ENCODE assay signal across 1 cellular context in the genomic region with DNA sequence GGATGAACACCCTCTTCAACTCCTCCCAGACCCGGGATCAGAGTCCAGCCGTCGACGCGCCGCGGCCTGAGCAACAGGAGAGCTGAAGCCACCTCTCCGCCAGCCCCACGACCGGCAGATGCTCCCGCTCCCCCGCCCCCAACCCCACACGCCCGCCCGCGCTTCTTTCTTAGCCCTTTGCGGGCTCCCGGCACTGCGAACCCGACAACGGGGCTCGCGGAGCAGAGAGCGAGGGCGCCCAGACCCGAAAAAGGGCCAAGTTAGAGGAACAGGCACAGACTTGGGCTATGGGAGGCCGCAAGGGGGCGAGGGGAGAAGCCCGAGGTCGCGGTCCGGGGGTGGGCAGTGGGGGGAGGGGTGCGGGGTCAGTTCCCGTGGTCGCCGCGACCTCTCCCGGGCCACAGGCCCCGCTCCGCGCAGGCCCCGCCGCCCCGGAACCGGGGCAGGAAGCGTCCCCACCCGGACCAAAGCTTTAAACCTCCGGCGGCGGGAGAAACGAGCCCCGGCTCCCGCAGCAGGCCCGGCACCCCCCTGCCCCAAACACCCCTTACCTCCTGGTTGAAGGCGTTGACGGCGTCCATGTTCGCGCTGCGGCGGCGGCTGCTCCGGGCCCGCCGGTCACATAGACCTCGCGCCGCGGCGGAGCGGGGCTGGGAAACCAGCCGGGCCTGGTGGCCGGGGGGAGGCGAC.
TF ChIP-seq lines count a peak whose summit lies in the region.

No MANE protein-coding gene starts in this region.

TF ChIP-seq in HepG2, 621 proteins besides CTCF, POLR2A, EP300 and RAD21 (continued from another document and continues in another):
- TF ChIP-seq, protein P1, sequence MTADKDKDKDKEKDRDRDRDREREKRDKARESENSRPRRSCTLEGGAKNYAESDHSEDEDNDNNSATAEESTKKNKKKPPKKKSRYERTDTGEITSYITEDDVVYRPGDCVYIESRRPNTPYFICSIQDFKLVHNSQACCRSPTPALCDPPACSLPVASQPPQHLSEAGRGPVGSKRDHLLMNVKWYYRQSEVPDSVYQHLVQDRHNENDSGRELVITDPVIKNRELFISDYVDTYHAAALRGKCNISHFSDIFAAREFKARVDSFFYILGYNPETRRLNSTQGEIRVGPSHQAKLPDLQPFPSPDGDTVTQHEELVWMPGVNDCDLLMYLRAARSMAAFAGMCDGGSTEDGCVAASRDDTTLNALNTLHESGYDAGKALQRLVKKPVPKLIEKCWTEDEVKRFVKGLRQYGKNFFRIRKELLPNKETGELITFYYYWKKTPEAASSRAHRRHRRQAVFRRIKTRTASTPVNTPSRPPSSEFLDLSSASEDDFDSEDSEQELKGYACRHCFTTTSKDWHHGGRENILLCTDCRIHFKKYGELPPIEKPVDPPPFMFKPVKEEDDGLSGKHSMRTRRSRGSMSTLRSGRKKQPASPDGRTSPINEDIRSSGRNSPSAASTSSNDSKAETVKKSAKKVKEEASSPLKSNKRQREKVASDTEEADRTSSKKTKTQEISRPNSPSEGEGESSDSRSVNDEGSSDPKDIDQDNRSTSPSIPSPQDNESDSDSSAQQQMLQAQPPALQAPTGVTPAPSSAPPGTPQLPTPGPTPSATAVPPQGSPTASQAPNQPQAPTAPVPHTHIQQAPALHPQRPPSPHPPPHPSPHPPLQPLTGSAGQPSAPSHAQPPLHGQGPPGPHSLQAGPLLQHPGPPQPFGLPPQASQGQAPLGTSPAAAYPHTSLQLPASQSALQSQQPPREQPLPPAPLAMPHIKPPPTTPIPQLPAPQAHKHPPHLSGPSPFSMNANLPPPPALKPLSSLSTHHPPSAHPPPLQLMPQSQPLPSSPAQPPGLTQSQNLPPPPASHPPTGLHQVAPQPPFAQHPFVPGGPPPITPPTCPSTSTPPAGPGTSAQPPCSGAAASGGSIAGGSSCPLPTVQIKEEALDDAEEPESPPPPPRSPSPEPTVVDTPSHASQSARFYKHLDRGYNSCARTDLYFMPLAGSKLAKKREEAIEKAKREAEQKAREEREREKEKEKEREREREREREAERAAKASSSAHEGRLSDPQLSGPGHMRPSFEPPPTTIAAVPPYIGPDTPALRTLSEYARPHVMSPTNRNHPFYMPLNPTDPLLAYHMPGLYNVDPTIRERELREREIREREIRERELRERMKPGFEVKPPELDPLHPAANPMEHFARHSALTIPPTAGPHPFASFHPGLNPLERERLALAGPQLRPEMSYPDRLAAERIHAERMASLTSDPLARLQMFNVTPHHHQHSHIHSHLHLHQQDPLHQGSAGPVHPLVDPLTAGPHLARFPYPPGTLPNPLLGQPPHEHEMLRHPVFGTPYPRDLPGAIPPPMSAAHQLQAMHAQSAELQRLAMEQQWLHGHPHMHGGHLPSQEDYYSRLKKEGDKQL (CRISPR knock-in tag; IDR thresholded peaks at IDR 0.05; ENCODE audit: low read depth), result no peak
- TF ChIP-seq TRIM24 (CRISPR knock-in tag; IDR thresholded peaks at IDR 0.05) (no peak), ZFP1 (CRISPR knock-in tag; IDR thresholded peaks at IDR 0.05) (no peak), ZNF431 (CRISPR knock-in tag; IDR thresholded peaks at IDR 0.05; ENCODE audit: borderline replicate concordance, low read depth) (no peak), MEIS1 (CRISPR knock-in tag; IDR thresholded peaks at IDR 0.05; ENCODE audit: borderline replicate concordance) (no peak), ZEB1 (IDR thresholded peaks at IDR 0.05; ENCODE audit: insufficient replicate concordance, low read depth) (no peak), SNAI1 (CRISPR knock-in tag; IDR thresholded peaks at IDR 0.05; ENCODE audit: borderline replicate concordance) (no peak), ZNF709 (CRISPR knock-in tag; IDR thresholded peaks at IDR 0.05) (no peak; the same call in none of the 2 replicates), ZNF776 (CRISPR knock-in tag; IDR thresholded peaks at IDR 0.05) (no peak), ZNF33A (CRISPR knock-in tag; IDR thresholded peaks at IDR 0.05; ENCODE audit: borderline replicate concordance) (no peak), ZFP41 (CRISPR knock-in tag; IDR thresholded peaks at IDR 0.05; ENCODE audit: borderline replicate concordance) (no peak), CAMTA2 (CRISPR knock-in tag; IDR thresholded peaks at IDR 0.05; ENCODE audit: borderline replicate concordance) (no peak), ZNF232 (CRISPR knock-in tag; IDR thresholded peaks at IDR 0.05; ENCODE audit: borderline replicate concordance) (no peak), HIVEP1 (CRISPR knock-in tag; IDR thresholded peaks at IDR 0.05) (no peak), RBM39 (IDR thresholded peaks at IDR 0.05; ENCODE audit: low read depth, low read length, poor library complexity, severe bottlenecking) (no peak), GPN1 (CRISPR knock-in tag; IDR thresholded peaks at IDR 0.05; ENCODE audit: borderline replicate concordance) (no peak), ZNF160 (CRISPR knock-in tag; IDR thresholded peaks at IDR 0.05) (no peak), POLR2G (IDR thresholded peaks at IDR 0.05; ENCODE audit: low read depth, low read length) (peak; percentile 51), EED (CRISPR knock-in tag; IDR thresholded peaks at IDR 0.05) (no peak), ZNF761 (CRISPR knock-in tag; conservative IDR thresholded peaks at IDR 0.05) (0 out of 2 replicates have a peak, but pooled peaks have one; percentile 28), CREB1 (IDR thresholded peaks at IDR 0.05) (no peak), CREB1 (CRISPR knock-in tag; IDR thresholded peaks at IDR 0.05) (no peak), MAFG (CRISPR knock-in tag; IDR thresholded peaks at IDR 0.05) (no peak), NCOA2 (CRISPR knock-in tag; IDR thresholded peaks at IDR 0.05) (no peak), MYNN (CRISPR knock-in tag; IDR thresholded peaks at IDR 0.05; ENCODE audit: low read depth) (no peak), EEA1 (CRISPR knock-in tag; IDR thresholded peaks at IDR 0.05; ENCODE audit: borderline replicate concordance) (no peak), KDM1A (CRISPR knock-in tag; IDR thresholded peaks at IDR 0.05) (no peak)
- TF ChIP-seq, protein P2, sequence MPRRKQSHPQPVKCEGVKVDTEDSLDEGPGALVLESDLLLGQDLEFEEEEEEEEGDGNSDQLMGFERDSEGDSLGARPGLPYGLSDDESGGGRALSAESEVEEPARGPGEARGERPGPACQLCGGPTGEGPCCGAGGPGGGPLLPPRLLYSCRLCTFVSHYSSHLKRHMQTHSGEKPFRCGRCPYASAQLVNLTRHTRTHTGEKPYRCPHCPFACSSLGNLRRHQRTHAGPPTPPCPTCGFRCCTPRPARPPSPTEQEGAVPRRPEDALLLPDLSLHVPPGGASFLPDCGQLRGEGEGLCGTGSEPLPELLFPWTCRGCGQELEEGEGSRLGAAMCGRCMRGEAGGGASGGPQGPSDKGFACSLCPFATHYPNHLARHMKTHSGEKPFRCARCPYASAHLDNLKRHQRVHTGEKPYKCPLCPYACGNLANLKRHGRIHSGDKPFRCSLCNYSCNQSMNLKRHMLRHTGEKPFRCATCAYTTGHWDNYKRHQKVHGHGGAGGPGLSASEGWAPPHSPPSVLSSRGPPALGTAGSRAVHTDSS (CRISPR knock-in tag; conservative IDR thresholded peaks at IDR 0.05), result no peak
- TF ChIP-seq, protein P3, sequence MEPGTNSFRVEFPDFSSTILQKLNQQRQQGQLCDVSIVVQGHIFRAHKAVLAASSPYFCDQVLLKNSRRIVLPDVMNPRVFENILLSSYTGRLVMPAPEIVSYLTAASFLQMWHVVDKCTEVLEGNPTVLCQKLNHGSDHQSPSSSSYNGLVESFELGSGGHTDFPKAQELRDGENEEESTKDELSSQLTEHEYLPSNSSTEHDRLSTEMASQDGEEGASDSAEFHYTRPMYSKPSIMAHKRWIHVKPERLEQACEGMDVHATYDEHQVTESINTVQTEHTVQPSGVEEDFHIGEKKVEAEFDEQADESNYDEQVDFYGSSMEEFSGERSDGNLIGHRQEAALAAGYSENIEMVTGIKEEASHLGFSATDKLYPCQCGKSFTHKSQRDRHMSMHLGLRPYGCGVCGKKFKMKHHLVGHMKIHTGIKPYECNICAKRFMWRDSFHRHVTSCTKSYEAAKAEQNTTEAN (CRISPR knock-in tag; conservative IDR thresholded peaks at IDR 0.05), result no peak
- TF ChIP-seq, protein P4, sequence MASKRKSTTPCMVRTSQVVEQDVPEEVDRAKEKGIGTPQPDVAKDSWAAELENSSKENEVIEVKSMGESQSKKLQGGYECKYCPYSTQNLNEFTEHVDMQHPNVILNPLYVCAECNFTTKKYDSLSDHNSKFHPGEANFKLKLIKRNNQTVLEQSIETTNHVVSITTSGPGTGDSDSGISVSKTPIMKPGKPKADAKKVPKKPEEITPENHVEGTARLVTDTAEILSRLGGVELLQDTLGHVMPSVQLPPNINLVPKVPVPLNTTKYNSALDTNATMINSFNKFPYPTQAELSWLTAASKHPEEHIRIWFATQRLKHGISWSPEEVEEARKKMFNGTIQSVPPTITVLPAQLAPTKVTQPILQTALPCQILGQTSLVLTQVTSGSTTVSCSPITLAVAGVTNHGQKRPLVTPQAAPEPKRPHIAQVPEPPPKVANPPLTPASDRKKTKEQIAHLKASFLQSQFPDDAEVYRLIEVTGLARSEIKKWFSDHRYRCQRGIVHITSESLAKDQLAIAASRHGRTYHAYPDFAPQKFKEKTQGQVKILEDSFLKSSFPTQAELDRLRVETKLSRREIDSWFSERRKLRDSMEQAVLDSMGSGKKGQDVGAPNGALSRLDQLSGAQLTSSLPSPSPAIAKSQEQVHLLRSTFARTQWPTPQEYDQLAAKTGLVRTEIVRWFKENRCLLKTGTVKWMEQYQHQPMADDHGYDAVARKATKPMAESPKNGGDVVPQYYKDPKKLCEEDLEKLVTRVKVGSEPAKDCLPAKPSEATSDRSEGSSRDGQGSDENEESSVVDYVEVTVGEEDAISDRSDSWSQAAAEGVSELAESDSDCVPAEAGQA (IDR thresholded peaks at IDR 0.05; ENCODE audit: low read depth), result no peak
- TF ChIP-seq, protein P4 (CRISPR knock-in tag; IDR thresholded peaks at IDR 0.05; ENCODE audit: borderline replicate concordance), result no peak; the same call in 1 of the 2 replicates
- TF ChIP-seq, protein P5, sequence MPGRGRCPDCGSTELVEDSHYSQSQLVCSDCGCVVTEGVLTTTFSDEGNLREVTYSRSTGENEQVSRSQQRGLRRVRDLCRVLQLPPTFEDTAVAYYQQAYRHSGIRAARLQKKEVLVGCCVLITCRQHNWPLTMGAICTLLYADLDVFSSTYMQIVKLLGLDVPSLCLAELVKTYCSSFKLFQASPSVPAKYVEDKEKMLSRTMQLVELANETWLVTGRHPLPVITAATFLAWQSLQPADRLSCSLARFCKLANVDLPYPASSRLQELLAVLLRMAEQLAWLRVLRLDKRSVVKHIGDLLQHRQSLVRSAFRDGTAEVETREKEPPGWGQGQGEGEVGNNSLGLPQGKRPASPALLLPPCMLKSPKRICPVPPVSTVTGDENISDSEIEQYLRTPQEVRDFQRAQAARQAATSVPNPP (CRISPR knock-in tag; IDR thresholded peaks at IDR 0.05), result no peak
- TF ChIP-seq, protein P6, sequence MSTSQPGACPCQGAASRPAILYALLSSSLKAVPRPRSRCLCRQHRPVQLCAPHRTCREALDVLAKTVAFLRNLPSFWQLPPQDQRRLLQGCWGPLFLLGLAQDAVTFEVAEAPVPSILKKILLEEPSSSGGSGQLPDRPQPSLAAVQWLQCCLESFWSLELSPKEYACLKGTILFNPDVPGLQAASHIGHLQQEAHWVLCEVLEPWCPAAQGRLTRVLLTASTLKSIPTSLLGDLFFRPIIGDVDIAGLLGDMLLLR (CRISPR knock-in tag; IDR thresholded peaks at IDR 0.05), result no peak
- TF ChIP-seq, protein P7, sequence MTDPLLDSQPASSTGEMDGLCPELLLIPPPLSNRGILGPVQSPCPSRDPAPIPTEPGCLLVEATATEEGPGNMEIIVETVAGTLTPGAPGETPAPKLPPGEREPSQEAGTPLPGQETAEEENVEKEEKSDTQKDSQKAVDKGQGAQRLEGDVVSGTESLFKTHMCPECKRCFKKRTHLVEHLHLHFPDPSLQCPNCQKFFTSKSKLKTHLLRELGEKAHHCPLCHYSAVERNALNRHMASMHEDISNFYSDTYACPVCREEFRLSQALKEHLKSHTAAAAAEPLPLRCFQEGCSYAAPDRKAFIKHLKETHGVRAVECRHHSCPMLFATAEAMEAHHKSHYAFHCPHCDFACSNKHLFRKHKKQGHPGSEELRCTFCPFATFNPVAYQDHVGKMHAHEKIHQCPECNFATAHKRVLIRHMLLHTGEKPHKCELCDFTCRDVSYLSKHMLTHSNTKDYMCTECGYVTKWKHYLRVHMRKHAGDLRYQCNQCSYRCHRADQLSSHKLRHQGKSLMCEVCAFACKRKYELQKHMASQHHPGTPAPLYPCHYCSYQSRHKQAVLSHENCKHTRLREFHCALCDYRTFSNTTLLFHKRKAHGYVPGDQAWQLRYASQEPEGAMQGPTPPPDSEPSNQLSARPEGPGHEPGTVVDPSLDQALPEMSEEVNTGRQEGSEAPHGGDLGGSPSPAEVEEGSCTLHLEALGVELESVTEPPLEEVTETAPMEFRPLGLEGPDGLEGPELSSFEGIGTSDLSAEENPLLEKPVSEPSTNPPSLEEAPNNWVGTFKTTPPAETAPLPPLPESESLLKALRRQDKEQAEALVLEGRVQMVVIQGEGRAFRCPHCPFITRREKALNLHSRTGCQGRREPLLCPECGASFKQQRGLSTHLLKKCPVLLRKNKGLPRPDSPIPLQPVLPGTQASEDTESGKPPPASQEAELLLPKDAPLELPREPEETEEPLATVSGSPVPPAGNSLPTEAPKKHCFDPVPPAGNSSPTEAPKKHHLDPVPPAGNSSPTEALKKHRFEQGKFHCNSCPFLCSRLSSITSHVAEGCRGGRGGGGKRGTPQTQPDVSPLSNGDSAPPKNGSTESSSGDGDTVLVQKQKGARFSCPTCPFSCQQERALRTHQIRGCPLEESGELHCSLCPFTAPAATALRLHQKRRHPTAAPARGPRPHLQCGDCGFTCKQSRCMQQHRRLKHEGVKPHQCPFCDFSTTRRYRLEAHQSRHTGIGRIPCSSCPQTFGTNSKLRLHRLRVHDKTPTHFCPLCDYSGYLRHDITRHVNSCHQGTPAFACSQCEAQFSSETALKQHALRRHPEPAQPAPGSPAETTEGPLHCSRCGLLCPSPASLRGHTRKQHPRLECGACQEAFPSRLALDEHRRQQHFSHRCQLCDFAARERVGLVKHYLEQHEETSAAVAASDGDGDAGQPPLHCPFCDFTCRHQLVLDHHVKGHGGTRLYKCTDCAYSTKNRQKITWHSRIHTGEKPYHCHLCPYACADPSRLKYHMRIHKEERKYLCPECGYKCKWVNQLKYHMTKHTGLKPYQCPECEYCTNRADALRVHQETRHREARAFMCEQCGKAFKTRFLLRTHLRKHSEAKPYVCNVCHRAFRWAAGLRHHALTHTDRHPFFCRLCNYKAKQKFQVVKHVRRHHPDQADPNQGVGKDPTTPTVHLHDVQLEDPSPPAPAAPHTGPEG (CRISPR knock-in tag; IDR thresholded peaks at IDR 0.05), result no peak
